In genomic region chr16:69929480-69929879, GRCh38 we compare ENCODE assay signal across 12 cellular contexts.
"Had no signal": no experiment of that assay in that cellular context is flagged by ENCODE, and none has a peak within 500 bp of the region (broad histone marks: within the 10 kb centered on the region; RNA-seq: fewer than 3 reads in every experiment).

No MANE protein-coding gene starts in this region.

- H3K4me3 Mint-ChIP-seq: activated B cell treated with CpG ODN at 0.5 μM for 24 hours; activated CD4-positive, alpha-beta T cell treated with anti-CD3 and anti-CD28 coated beads for 36 hours; activated naive CD8-positive, alpha-beta T cell; activated T-cell treated with anti-CD3 and anti-CD28 coated beads, Interleukin-2, amount 50 U/mL, for 24 hours; memory B cell; nephron progenitor cell; T-helper 1 cell treated with Interleukin-12 subunit alpha and Interleukin-12 subunit beta and Interleukin-4 antibody, amounts not matched to agents 30 μg/mL and 1 μg/mL, for 36 hours had no signal

- H3K27me3 ChIP-seq: foreskin keratinocyte, spleen had no signal

- DNase-seq: activated naive CD4-positive, alpha-beta T cell; spleen had no signal

- H3K27me3 Mint-ChIP-seq: activated B cell treated with CpG ODN at 0.5 μM for 24 hours; activated CD4-positive, alpha-beta T cell treated with anti-CD3 and anti-CD28 coated beads for 36 hours; activated naive CD8-positive, alpha-beta T cell; activated T-cell treated with anti-CD3 and anti-CD28 coated beads, Interleukin-2, amount 50 U/mL, for 24 hours; memory B cell had no signal

- H3K27ac Mint-ChIP-seq: activated B cell treated with CpG ODN at 0.5 μM for 24 hours; activated CD4-positive, alpha-beta T cell treated with anti-CD3 and anti-CD28 coated beads for 36 hours; activated naive CD8-positive, alpha-beta T cell; activated T-cell treated with anti-CD3 and anti-CD28 coated beads, Interleukin-2, amount 50 U/mL, for 24 hours; activated T-helper 2 cell treated with anti-CD3 and anti-CD28 coated beads, Interferon-gamma antibody, Interleukin-2, Interleukin-4, amounts not matched to agents 10 μg/mL and 5 μg/mL and 100 μg/mL, durations not matched to agents 14 hours and 24 hours and 36 hours; memory B cell; nephron progenitor cell; T-helper 1 cell treated with Interleukin-12 subunit alpha and Interleukin-12 subunit beta and Interleukin-4 antibody, amounts not matched to agents 30 μg/mL and 1 μg/mL, for 36 hours had no signal

- H3K9me3 Mint-ChIP-seq: activated B cell treated with CpG ODN at 0.5 μM for 24 hours; activated T-cell treated with anti-CD3 and anti-CD28 coated beads, Interleukin-2, amount 50 U/mL, for 24 hours; activated T-helper 2 cell treated with anti-CD3 and anti-CD28 coated beads, Interferon-gamma antibody, Interleukin-2, Interleukin-4, amounts not matched to agents 10 μg/mL and 5 μg/mL and 100 μg/mL, durations not matched to agents 14 hours and 24 hours and 36 hours; memory B cell; nephron progenitor cell; T-helper 1 cell treated with Interleukin-12 subunit alpha and Interleukin-12 subunit beta and Interleukin-4 antibody, amounts not matched to agents 30 μg/mL and 1 μg/mL, for 36 hours had no signal

- H3K4me3 ChIP-seq: mucosa of descending colon, spleen had no signal

- H3K4me1 ChIP-seq: foreskin keratinocyte, spleen had no signal

- H3K27ac ChIP-seq: foreskin keratinocyte, spleen had no signal

- H3K9me3 ChIP-seq: mucosa of descending colon, spleen had no signal

- H3K4me1 Mint-ChIP-seq: activated B cell treated with CpG ODN at 0.5 μM for 24 hours; activated CD4-positive, alpha-beta T cell treated with anti-CD3 and anti-CD28 coated beads for 36 hours; memory B cell had no signal
